Comparison of ENCODE assay signal across 18 cellular contexts in the genomic region with DNA sequence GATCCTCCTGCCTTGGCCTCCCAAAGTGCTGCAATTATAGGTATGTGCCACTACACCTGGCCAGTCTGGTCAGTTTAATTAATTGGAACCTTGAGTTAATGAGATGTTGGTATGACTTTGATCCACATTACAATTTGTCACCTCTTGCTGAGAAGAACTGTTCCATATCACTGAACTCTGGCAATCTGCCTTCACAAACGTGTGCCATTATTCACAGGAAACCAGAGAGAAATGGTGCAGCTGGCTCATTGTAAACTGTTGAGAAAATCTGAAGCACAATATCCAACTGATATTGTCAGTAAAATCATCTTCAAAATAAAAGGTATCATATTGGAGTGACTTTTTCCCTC.
"Had no signal": no experiment of that assay in that cellular context is flagged by ENCODE, and none has a peak within 500 bp of the region (broad histone marks: within the 10 kb centered on the region; RNA-seq: fewer than 3 reads in every experiment).

No MANE protein-coding gene starts in this region.

- H3K27ac ChIP-seq: gastroesophageal sphincter, neural progenitor cell, tibial artery, vagina, WERI-Rb-1 had no signal

- H3K36me3 ChIP-seq: gastroesophageal sphincter, neural progenitor cell, tibial artery, vagina, WERI-Rb-1 had no signal

- H3K4me3 ChIP-seq: gastroesophageal sphincter, neural progenitor cell, tibial artery, vagina had no signal

- H3K27me3 ChIP-seq: gastroesophageal sphincter, neural progenitor cell, tibial artery, vagina had no signal

- H3K4me1 ChIP-seq: gastroesophageal sphincter, tibial artery, vagina had no signal

- FAIRE-seq: bronchial epithelial cell, islet of Langerhans, small intestine had no signal

- DNase-seq: activated CD4-positive, alpha-beta T cell treated with anti-CD3 and anti-CD28 coated beads, Interleukin-2, amount 50 U/mL, for 48 hours; activated naive CD4-positive, alpha-beta T cell treated with anti-CD3 and anti-CD28 coated beads for 36 hours; activated naive CD8-positive, alpha-beta T cell treated with anti-CD3 and anti-CD28 coated beads, Interleukin-2, amount 50 U/mL, for 24 hours; aorta; erythroblast; naive B cell; right cardiac atrium; stimulated activated CD4-positive, alpha-beta T cell treated with anti-CD3 and anti-CD28 coated beads, Interleukin-4, amount 100 ng/mL, for 24 hours; stimulated activated naive CD4-positive, alpha-beta T cell; tibial artery; WERI-Rb-1 had no signal

- ATAC-seq: activated naive CD8-positive, alpha-beta T cell treated with anti-CD3 and anti-CD28 coated beads, Interleukin-2, amount 50 U/mL, for 24 hours; gastroesophageal sphincter; left lobe of liver; right cardiac atrium had no signal

- H3K9me3 ChIP-seq: gastroesophageal sphincter, tibial artery, vagina had no signal
